1 cellular context compared by ENCODE assay signal in genomic region chr16:57725976-57726375, GRCh38.
TF ChIP-seq lines count a peak whose summit lies in the region.

No MANE protein-coding gene starts in this region.

TF ChIP-seq in HepG2, 621 proteins besides CTCF, POLR2A, EP300 and RAD21:
- peak; percentile 55 for TF ChIP-seq ZBTB33 (CRISPR knock-in tag; IDR thresholded peaks at IDR 0.05)
- no peak for TF ChIP-seq ZSCAN20 (CRISPR knock-in tag; IDR thresholded peaks at IDR 0.05; ENCODE audit: borderline replicate concordance)
- no peak for TF ChIP-seq ZNF276 (CRISPR knock-in tag; IDR thresholded peaks at IDR 0.05; ENCODE audit: low read depth)
- TF ChIP-seq ARNT2 (CRISPR knock-in tag; IDR thresholded peaks at IDR 0.05; ENCODE audit: low read depth) = no peak
- TF ChIP-seq GFI1 (CRISPR knock-in tag; IDR thresholded peaks at IDR 0.05; ENCODE audit: borderline replicate concordance) = no peak
- no peak for TF ChIP-seq ZNF230 (CRISPR knock-in tag; IDR thresholded peaks at IDR 0.05)
- TF ChIP-seq, protein P1, sequence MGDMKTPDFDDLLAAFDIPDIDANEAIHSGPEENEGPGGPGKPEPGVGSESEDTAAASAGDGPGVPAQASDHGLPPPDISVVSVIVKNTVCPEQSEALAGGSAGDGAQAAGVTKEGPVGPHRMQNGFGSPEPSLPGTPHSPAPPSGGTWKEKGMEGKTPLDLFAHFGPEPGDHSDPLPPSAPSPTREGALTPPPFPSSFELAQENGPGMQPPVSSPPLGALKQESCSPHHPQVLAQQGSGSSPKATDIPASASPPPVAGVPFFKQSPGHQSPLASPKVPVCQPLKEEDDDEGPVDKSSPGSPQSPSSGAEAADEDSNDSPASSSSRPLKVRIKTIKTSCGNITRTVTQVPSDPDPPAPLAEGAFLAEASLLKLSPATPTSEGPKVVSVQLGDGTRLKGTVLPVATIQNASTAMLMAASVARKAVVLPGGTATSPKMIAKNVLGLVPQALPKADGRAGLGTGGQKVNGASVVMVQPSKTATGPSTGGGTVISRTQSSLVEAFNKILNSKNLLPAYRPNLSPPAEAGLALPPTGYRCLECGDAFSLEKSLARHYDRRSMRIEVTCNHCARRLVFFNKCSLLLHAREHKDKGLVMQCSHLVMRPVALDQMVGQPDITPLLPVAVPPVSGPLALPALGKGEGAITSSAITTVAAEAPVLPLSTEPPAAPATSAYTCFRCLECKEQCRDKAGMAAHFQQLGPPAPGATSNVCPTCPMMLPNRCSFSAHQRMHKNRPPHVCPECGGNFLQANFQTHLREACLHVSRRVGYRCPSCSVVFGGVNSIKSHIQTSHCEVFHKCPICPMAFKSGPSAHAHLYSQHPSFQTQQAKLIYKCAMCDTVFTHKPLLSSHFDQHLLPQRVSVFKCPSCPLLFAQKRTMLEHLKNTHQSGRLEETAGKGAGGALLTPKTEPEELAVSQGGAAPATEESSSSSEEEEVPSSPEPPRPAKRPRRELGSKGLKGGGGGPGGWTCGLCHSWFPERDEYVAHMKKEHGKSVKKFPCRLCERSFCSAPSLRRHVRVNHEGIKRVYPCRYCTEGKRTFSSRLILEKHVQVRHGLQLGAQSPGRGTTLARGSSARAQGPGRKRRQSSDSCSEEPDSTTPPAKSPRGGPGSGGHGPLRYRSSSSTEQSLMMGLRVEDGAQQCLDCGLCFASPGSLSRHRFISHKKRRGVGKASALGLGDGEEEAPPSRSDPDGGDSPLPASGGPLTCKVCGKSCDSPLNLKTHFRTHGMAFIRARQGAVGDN (CRISPR knock-in tag; IDR thresholded peaks at IDR 0.05) = 0 out of 2 replicates have a peak, but pooled peaks have one; percentile 10
